Comparison of ENCODE assay signal across 20 cellular contexts in the genomic region with DNA sequence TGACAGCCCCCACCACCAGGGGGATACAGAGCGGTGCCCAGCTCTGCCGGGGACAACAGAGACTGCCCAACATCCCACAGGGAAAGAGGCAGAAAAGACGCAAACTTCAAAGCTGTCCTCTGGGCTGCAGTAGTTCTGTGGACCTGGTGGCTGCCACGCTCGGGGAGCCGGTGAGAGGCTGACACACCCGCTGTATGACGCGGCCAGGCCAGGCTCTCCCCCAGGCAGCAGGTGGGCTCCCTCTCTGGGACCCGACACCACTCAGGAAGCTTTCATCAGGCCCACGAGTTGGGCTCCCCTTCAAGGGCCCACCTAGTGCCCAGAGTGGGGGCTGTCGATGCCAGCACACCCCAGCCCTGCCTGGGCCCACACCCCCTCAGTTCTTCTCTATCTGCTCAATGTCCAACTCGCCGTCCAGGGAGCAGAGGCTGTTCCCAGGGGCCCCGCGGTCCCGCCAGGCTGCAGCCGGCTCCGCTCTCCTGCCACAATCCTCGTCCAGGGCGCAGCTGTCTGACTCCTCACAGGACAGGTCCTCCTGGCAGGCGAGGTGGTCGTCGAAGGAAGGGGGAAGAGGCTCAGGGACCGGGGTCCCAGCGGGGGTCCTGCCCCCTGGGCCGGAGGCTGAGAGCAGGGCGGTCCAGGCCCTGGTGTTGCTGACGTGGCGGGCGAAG.
DNase-seq lines count a peak whose midpoint lies in the region; ATAC-seq and TF ChIP-seq lines count a peak whose summit lies in the region.
"Had no signal": no experiment of that assay in that cellular context is flagged by ENCODE, and none has a peak within 500 bp of the region (broad histone marks: within the 10 kb centered on the region; RNA-seq: fewer than 3 reads in every experiment).

No MANE protein-coding gene starts in this region.

- no peaks in the 10 kb centered on the region for H3K27me3 Mint-ChIP-seq in naive B cell
- H3K27me3 Mint-ChIP-seq in stimulated activated naive B cell treated with anti-CD40 and anti-IgM and Interleukin-4, amounts not matched to agents 10 μg/mL and 1 μg/mL and 100 μg/mL, for 72 hours = no peaks in the 10 kb centered on the region
- H3K27me3 Mint-ChIP-seq: CD4-positive, alpha-beta T cell had no signal

- peaks cover 93% of the 10 kb centered on the region for H3K79me2 ChIP-seq in DND-41 (ENCODE audit: insufficient read depth, low read length)
- peaks cover 70% of the 10 kb centered on the region for H3K79me2 ChIP-seq in SU-DHL-6 (ENCODE audit: insufficient read depth, low read length)
- no peaks in the 10 kb centered on the region for H3K79me2 ChIP-seq in GM23248 (ENCODE audit: insufficient read depth)

- peaks cover 64% of the 10 kb centered on the region for H3K4me1 ChIP-seq in DND-41 (ENCODE audit: insufficient read depth, low read length)
- H3K4me1 ChIP-seq in GM23248 (ENCODE audit: insufficient read depth) = no peaks in the 10 kb centered on the region
- H3K4me1 ChIP-seq: HAP-1 had no signal

- H3K36me3 ChIP-seq in DND-41 (ENCODE audit: insufficient read depth, low read length) = peaks cover 77% of the 10 kb centered on the region
- no peaks in the 10 kb centered on the region; the same call in 1 of the 2 replicates for H3K36me3 ChIP-seq in SU-DHL-6 (ENCODE audit: low read length)
- no peaks in the 10 kb centered on the region for H3K36me3 ChIP-seq in GM23248 (ENCODE audit: low read depth)
- H3K36me3 ChIP-seq: HAP-1 had no signal

- H3K9ac ChIP-seq in DND-41 (ENCODE audit: low read depth, low read length) (0 out of 2 replicates have a peak overlapping the region, but pooled peaks have one; percentile 9), SU-DHL-6 (ENCODE audit: low read length) (peak overlapping the region; percentile 70), GM23248 (no peak overlapping the region)
- H3K9ac ChIP-seq: SK-N-SH had no signal

- no peak overlapping the region for H3K4me3 ChIP-seq in DND-41 (ENCODE audit: low read depth in 1 of 2, low read length in 2 of 2)
- no peak overlapping the region for H3K4me3 ChIP-seq in SU-DHL-6 (ENCODE audit: insufficient read depth, low read length, poor library complexity, severe bottlenecking)
- no peak overlapping the region for H3K4me3 ChIP-seq in GM23248
- H3K4me3 ChIP-seq: HAP-1 had no signal

- H3K36me3 Mint-ChIP-seq in naive B cell = no peaks in the 10 kb centered on the region
- peaks cover 11 to 12% of the 10 kb centered on the region in 2 donors for H3K36me3 Mint-ChIP-seq in stimulated activated naive B cell treated with anti-CD40 and anti-IgM and Interleukin-4, amounts not matched to agents 10 μg/mL and 1 μg/mL and 100 μg/mL, for 72 hours

- TF ChIP-seq CTCF in DND-41 (IDR thresholded peaks at IDR 0.05; ENCODE audit: borderline replicate concordance, extremely low read depth, low read length, poor library complexity, severe bottlenecking) = no peak
- TF ChIP-seq CTCF in SU-DHL-6 (IDR thresholded peaks at IDR 0.05; ENCODE audit: insufficient read depth, low read length, poor library complexity, severe bottlenecking) = no peak

- H3K4me1 Mint-ChIP-seq in naive B cell = peaks cover 60 to 96% (median 92%) of the 10 kb centered on the region in 3 donors
- H3K4me1 Mint-ChIP-seq in stimulated activated naive B cell treated with anti-CD40 and anti-IgM and Interleukin-4, amounts not matched to agents 10 μg/mL and 1 μg/mL and 100 μg/mL, for 72 hours = peaks cover 77 to 100% of the 10 kb centered on the region in 2 donors

- in situ Hi-C loops in GM23248 (cut with MboI) (no loop called here), ACHN (cut with HindIII; ENCODE audit: low pct_ligation_motif_present, low pct_unique_long_range_greater_than_20kb, low sequenced_read_pairs) (no loop called here)

- H3K9me2 ChIP-seq in SU-DHL-6 (replicated peaks; ENCODE audit: insufficient read depth, low read length) (no peaks in the 10 kb centered on the region), GM23248 (ENCODE audit: insufficient read depth) (no peaks in the 10 kb centered on the region)
- H3K9me2 ChIP-seq: SK-N-SH had no signal

- H3K9me3 ChIP-seq in DND-41 (ENCODE audit: insufficient read depth, low read length, severe bottlenecking) = no peaks in the 10 kb centered on the region
- H3K9me3 ChIP-seq in SU-DHL-6 (ENCODE audit: insufficient read depth, low read length) = no peaks in the 10 kb centered on the region
- H3K9me3 ChIP-seq in GM23248 (ENCODE audit: low read depth) = no peaks in the 10 kb centered on the region
- H3K9me3 ChIP-seq: HAP-1, SK-N-SH had no signal

- 85 to 93% methylated on average over 25 to 29 of the region's 31 CpGs for WGBS in GM23248 (ENCODE audit: low coverage in 1 of 2, low lambda C conversion rate in 2 of 2, missing lambda C conversion rate in 2 of 2), 2 experiments

- H3F3A ChIP-seq in SU-DHL-6 (ENCODE audit: insufficient read depth) (peaks cover 83% of the 10 kb centered on the region), GM23248 (ENCODE audit: insufficient read depth) (no peaks in the 10 kb centered on the region)

- H3K27ac Mint-ChIP-seq in naive B cell = peak overlapping the region; percentile 86 to 98 (median 96)
- H3K27ac Mint-ChIP-seq in stimulated activated naive B cell treated with anti-CD40 and anti-IgM and Interleukin-4, amounts not matched to agents 10 μg/mL and 1 μg/mL and 100 μg/mL, for 72 hours = peak overlapping the region; percentile 21
- H3K27ac Mint-ChIP-seq: CD4-positive, alpha-beta T cell had no signal

- 0 out of 2 replicates have a peak, but pooled peaks cover 5% of the 10 kb centered on the region for H4K20me1 ChIP-seq in DND-41 (ENCODE audit: insufficient read depth, low read length)
- H4K20me1 ChIP-seq in SU-DHL-6 (ENCODE audit: low read depth, low read length) = no peaks in the 10 kb centered on the region
- no peaks in the 10 kb centered on the region for H4K20me1 ChIP-seq in GM23248 (ENCODE audit: insufficient read depth)

- H3K27me3 ChIP-seq in DND-41 (ENCODE audit: insufficient read depth, low read length, poor library complexity) (no peaks in the 10 kb centered on the region), SU-DHL-6 (ENCODE audit: low read length) (no peaks in the 10 kb centered on the region), GM23248 (replicated peaks; ENCODE audit: insufficient read depth) (no peaks in the 10 kb centered on the region)

- ATAC-seq in DND-41 (ENCODE audit: insufficient read depth, low read depth) (no peak), naive B cell (ENCODE audit: low read depth in 2 of 2) (no peak), GM19467 (IDR thresholded peaks at IDR 0.05; ENCODE audit: unreplicated experiment) (no peak)
- no peak for ATAC-seq in stimulated activated naive B cell treated with anti-CD40 and anti-IgM and Interleukin-4, amounts not matched to agents 10 μg/mL and 1 μg/mL and 100 μg/mL, for 72 hours (replicated peaks)
- ATAC-seq: Panc1, Right ventricle myocardium inferior had no signal

- H3K9me3 Mint-ChIP-seq in naive B cell = no peaks in the 10 kb centered on the region
- no peaks in the 10 kb centered on the region for H3K9me3 Mint-ChIP-seq in stimulated activated naive B cell treated with anti-CD40 and anti-IgM and Interleukin-4, amounts not matched to agents 10 μg/mL and 1 μg/mL and 100 μg/mL, for 72 hours
- H3K9me3 Mint-ChIP-seq: CD4-positive, alpha-beta T cell had no signal

- H2AFZ ChIP-seq in DND-41 (ENCODE audit: low read depth, low read length) = no peak overlapping the region
- H2AFZ ChIP-seq in SU-DHL-6 (ENCODE audit: low read depth, low read length, severe bottlenecking) = no peak overlapping the region
- no peak overlapping the region for H2AFZ ChIP-seq in GM23248

- H3K27ac ChIP-seq in DND-41 (ENCODE audit: low read length) (peak overlapping the region; percentile 95; the same call in 1 of the 2 replicates), SU-DHL-6 (ENCODE audit: low read depth, low read length) (peak overlapping the region; percentile 99), GM23248 (no peak overlapping the region)

- no peak for DNase-seq in DND-41
- no peak for DNase-seq in naive B cell
- DNase-seq in stimulated activated naive B cell treated with anti-CD40 and anti-IgM and Interleukin-4, amounts not matched to agents 10 μg/mL and 1 μg/mL and 100 μg/mL, for 72 hours = no peak
- no peak for DNase-seq in GM23248
- no peak for DNase-seq in ACHN
- DNase-seq in glomerular visceral epithelial cell (ENCODE audit: extremely low spot score) = no peak
- DNase-seq: AML-193; Calu3; CD4-positive, alpha-beta T cell; DMS53; KBM-7; NCI-H1694; NCI-H2227 treated with DMSO at 0.1 percent for 48 hours; NCI-H524; SK-N-SH had no signal

- H3K4me3 Mint-ChIP-seq in naive B cell = peak overlapping the region in 3 of 8 donors; percentile 72 to 89 (median 88)
- H3K4me3 Mint-ChIP-seq in stimulated activated naive B cell treated with anti-CD40 and anti-IgM and Interleukin-4, amounts not matched to agents 10 μg/mL and 1 μg/mL and 100 μg/mL, for 72 hours = peak overlapping the region in 1 of 2 donors; percentile 12
- H3K4me3 Mint-ChIP-seq: CD4-positive, alpha-beta T cell had no signal

- H3K4me2 ChIP-seq in DND-41 (ENCODE audit: insufficient read depth, low read length) (no peak overlapping the region), SU-DHL-6 (ENCODE audit: low read depth, low read length, poor library complexity, severe bottlenecking) (peak overlapping the region; percentile 56), GM23248 (ENCODE audit: unreplicated experiment) (no peak overlapping the region)
- H3K4me2 ChIP-seq: SK-N-SH had no signal
